In the genomic region with DNA sequence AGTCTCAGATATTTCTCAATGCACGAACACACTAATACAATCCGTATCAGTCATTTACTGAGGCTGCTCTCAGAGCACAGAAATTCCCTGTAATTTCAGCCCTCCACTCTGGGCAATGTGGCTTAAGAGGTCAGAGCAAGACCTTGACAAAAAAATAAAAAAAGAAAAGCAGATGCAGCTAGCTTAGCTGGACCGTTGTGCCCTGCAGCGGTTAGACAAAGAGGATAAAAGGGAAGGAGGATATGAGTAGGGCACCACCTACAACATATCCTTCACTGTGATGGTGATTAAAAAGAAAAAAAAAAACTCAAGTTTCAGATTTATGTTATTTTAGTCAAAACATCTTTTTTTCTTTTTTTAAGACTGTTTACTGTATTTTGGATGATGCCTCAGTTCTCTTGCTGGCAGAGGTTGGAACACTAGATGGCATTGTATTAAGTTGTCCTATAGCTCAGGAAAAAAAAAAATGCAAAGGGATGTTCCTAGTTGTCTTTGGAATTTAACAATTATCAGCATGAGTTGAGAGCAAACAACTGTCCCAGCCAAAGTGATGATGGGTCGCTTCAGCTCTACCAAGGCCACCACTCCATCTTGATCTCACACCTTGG, we compare ENCODE assay signal across 19 cellular contexts. TPM values are rescaled to one million over a fixed set of nuclear protein-coding genes. Genes with fewer than 3 reads are reported as not detected.
DNase-seq lines count a peak whose midpoint lies in the region; ATAC-seq and TF ChIP-seq lines count a peak whose summit lies in the region.
"Had no signal": no experiment of that assay in that cellular context is flagged by ENCODE, and none has a peak within 500 bp of the region (broad histone marks: within the 10 kb centered on the region; RNA-seq: fewer than 3 reads in every experiment).

No MANE protein-coding gene starts in this region.

- H3K4me1 ChIP-seq in cardiac muscle cell (ENCODE audit: low read depth) (no peaks in the 10 kb centered on the region), SJSA1 (replicated peaks) (peaks cover 28% of the 10 kb centered on the region), endodermal cell (ENCODE audit: control insufficient read depth, insufficient read depth, low read length) (no peaks in the 10 kb centered on the region), smooth muscle cell (ENCODE audit: low read depth) (no peaks in the 10 kb centered on the region), vagina (no peaks in the 10 kb centered on the region)
- H3K4me1 ChIP-seq: ascending aorta, uterus had no signal

- H3K9ac ChIP-seq in endodermal cell (ENCODE audit: extremely low read depth, low read length, poor library complexity, severe bottlenecking) (no peak overlapping the region), smooth muscle cell (ENCODE audit: low read depth) (no peak overlapping the region)

- H3K9me3 ChIP-seq in cardiac muscle cell (ENCODE audit: low read depth) (no peaks in the 10 kb centered on the region), SJSA1 (replicated peaks) (no peaks in the 10 kb centered on the region), endodermal cell (ENCODE audit: control insufficient read depth, low read length) (peaks cover 13% of the 10 kb centered on the region), smooth muscle cell (replicated peaks; ENCODE audit: low read depth) (no peaks in the 10 kb centered on the region), vagina (no peaks in the 10 kb centered on the region)
- H3K9me3 ChIP-seq: ascending aorta, mucosa of descending colon, neutrophil, uterus had no signal

- H3K27me3 Mint-ChIP-seq in endodermal cell (ENCODE audit: insufficient read depth) (no peaks in the 10 kb centered on the region), CD14-positive monocyte (ENCODE audit: low read depth in 3 of 3) (peaks cover 0 to 5% (median 0%) of the 10 kb centered on the region in 3 donors)

- H3K79me2 ChIP-seq in smooth muscle cell (ENCODE audit: low read depth), result no peaks in the 10 kb centered on the region

- WGBS in endodermal cell (ENCODE audit: insufficient coverage in 1 of 2, insufficient read length in 1 of 2), 2 experiments, result 93 to 98% methylated on average over 4 to 5 of the region's 5 CpGs
- 94% methylated on average over 5 of the region's 5 CpGs for WGBS in smooth muscle cell (ENCODE audit: low lambda C conversion rate)

- peak; percentile 43 for TF ChIP-seq CTCF in cardiac muscle cell (IDR thresholded peaks at IDR 0.05; ENCODE audit: low read depth, low read length)
- TF ChIP-seq CTCF in endodermal cell (conservative IDR thresholded peaks at IDR 0.05), result peak; percentile 40
- peak; percentile 12 for TF ChIP-seq CTCF in smooth muscle cell (IDR thresholded peaks at IDR 0.05; ENCODE audit: borderline replicate concordance, insufficient read depth, poor library complexity, severe bottlenecking)
- no peak for TF ChIP-seq CTCF in vagina (IDR thresholded peaks at IDR 0.05)
- no peak for TF ChIP-seq CTCF in CD14-positive monocyte (IDR thresholded peaks at IDR 0.05)

- no peak for TF ChIP-seq POLR2A in vagina (IDR thresholded peaks at IDR 0.05)

- DNase-seq in cardiac muscle cell (ENCODE audit: low read depth in 1 of 2, low spot score in 1 of 2) (no peak), cardiac septum (ENCODE audit: low spot score) (no peak), SJSA1 (ENCODE audit: low read depth in 1 of 2, low spot score in 2 of 2) (peak; percentile 44 to 49), endodermal cell (no peak), smooth muscle cell (lab: John Stamatoyannopoulos, UW; ENCODE audit: unreplicated experiment) (no peak), vagina (ENCODE audit: extremely low spot score in 2 of 2) (no peak), CD14-positive monocyte (ENCODE audit: low spot score) (no peak), left lobe of liver (ENCODE audit: low spot score) (no peak)
- DNase-seq: activated naive CD4-positive, alpha-beta T cell; CD8-positive, alpha-beta T cell; DND-41; left colon; mucosa of descending colon; NCI-H1694; stimulated activated CD4-positive, alpha-beta T cell treated with anti-CD3 and anti-CD28 coated beads, Interleukin-2, amount 100 ng/mL, for 24 hours; uterus had no signal

- H3F3A ChIP-seq in smooth muscle cell (ENCODE audit: low read depth), result no peaks in the 10 kb centered on the region

- no peaks in the 10 kb centered on the region for H3K36me3 Mint-ChIP-seq in endodermal cell (ENCODE audit: low read depth)
- H3K36me3 Mint-ChIP-seq in CD14-positive monocyte, result no peaks in the 10 kb centered on the region
- H3K36me3 Mint-ChIP-seq: CD8-positive, alpha-beta T cell had no signal

- H2AFZ ChIP-seq in smooth muscle cell (ENCODE audit: low read depth), result no peak overlapping the region

- H3K27me3 ChIP-seq in cardiac muscle cell (no peaks in the 10 kb centered on the region), SJSA1 (replicated peaks) (no peaks in the 10 kb centered on the region; the same call in 1 of the 2 replicates), endodermal cell (ENCODE audit: control insufficient read depth, insufficient read depth, low read length, poor library complexity, severe bottlenecking) (no peaks in the 10 kb centered on the region), smooth muscle cell (ENCODE audit: low read depth) (no peaks in the 10 kb centered on the region), vagina (no peaks in the 10 kb centered on the region)
- H3K27me3 ChIP-seq: ascending aorta, neutrophil, uterus had no signal

- intact Hi-C loops in cardiac septum (cut with DNase I) (loop anchor here (5.0 kb wide), 2 partner anchors 338 to 477 kb away; partner anchors contain the start of gene MKKS), vagina (cut with DNase I) (loop anchor here (5.0 kb wide), 1 partner anchor 117 kb away; no protein-coding TSS in a partner anchor), CD14-positive monocyte (cut with micrococcal nuclease) (loop anchor here in 1 of 2 donors (10.0 kb wide), 1 partner anchor 120 kb away; no protein-coding TSS in a partner anchor)

- no peaks in the 10 kb centered on the region for H4K20me1 ChIP-seq in smooth muscle cell (ENCODE audit: low read depth)

- ATAC-seq in left lobe of liver, result no peak
- ATAC-seq: CD8-positive, alpha-beta T cell; left colon; mucosa of descending colon; sciatic nerve had no signal

- H3K27ac Mint-ChIP-seq in endodermal cell (no peak overlapping the region), CD14-positive monocyte (no peak overlapping the region)
- H3K27ac Mint-ChIP-seq: CD8-positive, alpha-beta T cell had no signal

- no peak overlapping the region for H3K4me2 ChIP-seq in smooth muscle cell

- H3K9me3 Mint-ChIP-seq in endodermal cell (peaks cover 22% of the 10 kb centered on the region), CD14-positive monocyte (peaks cover 0 to 5% (median 2%) of the 10 kb centered on the region in 7 donors)
- H3K9me3 Mint-ChIP-seq: CD8-positive, alpha-beta T cell had no signal

- H3K4me3 ChIP-seq in cardiac muscle cell (no peak overlapping the region), SJSA1 (no peak overlapping the region), endodermal cell (ENCODE audit: low read length) (no peak overlapping the region), smooth muscle cell (no peak overlapping the region), vagina (no peak overlapping the region)
- H3K4me3 ChIP-seq: ascending aorta, mucosa of descending colon, uterus had no signal

- no peaks in the 10 kb centered on the region for H3K36me3 ChIP-seq in cardiac muscle cell
- no peaks in the 10 kb centered on the region for H3K36me3 ChIP-seq in SJSA1
- no peaks in the 10 kb centered on the region for H3K36me3 ChIP-seq in endodermal cell (ENCODE audit: control insufficient read depth, insufficient read depth, low read length)
- no peaks in the 10 kb centered on the region for H3K36me3 ChIP-seq in smooth muscle cell (ENCODE audit: low read depth)
- no peaks in the 10 kb centered on the region for H3K36me3 ChIP-seq in vagina
- H3K36me3 ChIP-seq: ascending aorta, neutrophil, uterus had no signal

- H3K27ac ChIP-seq in cardiac muscle cell (no peak overlapping the region), SJSA1 (no peak overlapping the region), endodermal cell (ENCODE audit: low read depth, low read length) (no peak overlapping the region), smooth muscle cell (ENCODE audit: low read depth) (no peak overlapping the region), vagina (no peak overlapping the region)
- H3K27ac ChIP-seq: neutrophil, uterus had no signal

- H3K4me3 Mint-ChIP-seq in endodermal cell (no peak overlapping the region), CD14-positive monocyte (no peak overlapping the region)
- H3K4me3 Mint-ChIP-seq: CD8-positive, alpha-beta T cell had no signal

- H3K4me1 Mint-ChIP-seq in endodermal cell (peaks cover 4% of the 10 kb centered on the region), CD14-positive monocyte (no peaks in the 10 kb centered on the region)

RNA-seq across cellular contexts. Expression of gene ANKEF1, which starts 59.9 kb away (rescaled TPM):
- total RNA-seq in cardiac muscle cell (6.6 and 8.0 TPM in 2 replicates), cardiac septum (1.3 TPM), endodermal cell (10 to 100 TPM in 1 of 2 donors, 1 to 10 TPM in 1; 8.8 to 13.1 TPM), smooth muscle cell (1.2 and 1.8 TPM in 2 replicates), vagina (4.2 TPM), left lobe of liver (5.0 TPM)
- polyA plus RNA-seq in cardiac muscle cell (4.3 and 8.9 TPM in 2 replicates), smooth muscle cell (0.09 and 1.8 TPM in 2 replicates), CD14-positive monocyte (under 1 TPM; 0.10 to 0.15 TPM)
- 0.18 and 0.25 TPM in 2 replicates for total RNA-seq in SJSA1 (2014; rRNA removed; shearing (Covaris generic))
- 4.0 TPM for polyA plus RNA-seq in endodermal cell (2013, experiment 1 of 2)
- 3.1 TPM for polyA plus RNA-seq in endodermal cell (2013, experiment 2 of 2)

Comparison
In these comparisons a context has a peak if more than half of its experiments do, and no peak if none do; other contexts are left out.
1. DNase-seq: peak in SJSA1 (2 of 2); none in cardiac muscle cell (0 of 2), cardiac septum (single experiment), endodermal cell (single experiment), smooth muscle cell (single experiment), vagina (0 of 2), CD14-positive monocyte (single experiment) and left lobe of liver (single experiment).
2. CTCF ChIP-seq: peak in cardiac muscle cell (single experiment), endodermal cell (single experiment) and smooth muscle cell (single experiment); none in vagina (0 of 3) and CD14-positive monocyte (single experiment).